22 cellular contexts compared by ENCODE assay signal in genomic region chr21:27258222-27258621, GRCh38.
"Had no signal": no experiment of that assay in that cellular context is flagged by ENCODE, and none has a peak within 500 bp of the region (broad histone marks: within the 10 kb centered on the region; RNA-seq: fewer than 3 reads in every experiment).

No MANE protein-coding gene starts in this region.

- ATAC-seq: activated CD4-positive, CD25-positive, alpha-beta regulatory T cell treated with anti-CD3 and anti-CD28 coated beads, Interleukin-2, amount 50 U/mL, for 24 hours; activated CD8-positive, alpha-beta T cell treated with anti-CD3 and anti-CD28 coated beads for 36 hours; activated T-cell treated with anti-CD3 and anti-CD28 coated beads, Interleukin-2, amount 50 U/mL, for 72 hours had no signal

- H3K4me1 ChIP-seq: adrenal gland, SJCRH30 had no signal

- H3K27ac ChIP-seq: adrenal gland, SJCRH30 had no signal

- H3K9me3 ChIP-seq: adrenal gland, SJCRH30 had no signal

- H3K4me3 ChIP-seq: adrenal gland, SJCRH30 had no signal

- H3K27me3 ChIP-seq: adrenal gland, SJCRH30 had no signal

- DNase-seq: activated CD4-positive, alpha-beta T cell treated with anti-CD3 and anti-CD28 coated beads for 4 hours; activated CD8-positive, alpha-beta memory T cell treated with anti-CD3 and anti-CD28 coated beads, Interleukin-2, amount 50 U/mL, for 4 hours; activated CD8-positive, alpha-beta T cell treated with anti-CD3 and anti-CD28 coated beads for 36 hours; activated gamma-delta T cell treated with Interleukin-2 at 50 U/mL for 16 hours; activated naive CD4-positive, alpha-beta T cell treated with anti-CD3 and anti-CD28 coated beads, Interleukin-2, amount 10 ng/mL, durations not matched to agents 7 days and 5 days; activated naive CD8-positive, alpha-beta T cell treated with anti-CD3 and anti-CD28 coated beads for 36 hours; activated T-cell treated with anti-CD3 and anti-CD28 coated beads, Interleukin-2, amount 50 U/mL, for 72 hours; adrenal gland; aorta; IMR-90; Kasumi-1; KBM-7; NCI-H1048; NCI-H146; NCI-H187 treated with DMSO at 0.1 percent for 48 hours; NCI-H2171; NCI-H2227 treated with DMSO at 0.1 percent for 48 hours; NCI-H446 treated with DMSO at 0.1 percent for 48 hours; NCI-H524 treated with DMSO at 0.1 percent for 48 hours; NCI-H774; SJCRH30 had no signal

- H3K36me3 ChIP-seq: adrenal gland, SJCRH30 had no signal
